In the genomic region with DNA sequence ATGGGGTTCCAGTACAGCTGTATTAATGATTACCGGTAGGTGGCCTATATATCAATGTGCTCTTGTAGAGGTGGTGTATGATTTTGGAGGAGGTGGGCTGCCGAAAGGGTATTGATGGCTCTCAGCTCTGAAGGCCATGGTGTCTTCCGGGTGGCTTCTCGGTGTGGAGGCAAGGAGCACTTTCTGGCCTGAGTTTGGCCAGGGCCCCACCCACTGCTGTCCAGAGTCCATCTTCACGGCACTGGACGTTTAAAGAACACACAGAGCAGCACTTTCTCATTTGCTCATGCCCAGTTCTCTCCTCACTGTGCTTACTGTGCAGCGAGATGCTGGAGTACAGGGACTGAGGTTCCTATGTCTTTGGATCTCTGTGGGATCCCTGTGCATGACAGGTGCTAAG, we compare ENCODE assay signal across 28 cellular contexts. TPM values are rescaled to one million over a fixed set of nuclear protein-coding genes. Genes with fewer than 3 reads are reported as not detected.
"Had no signal": no experiment of that assay in that cellular context is flagged by ENCODE, and none has a peak within 500 bp of the region (broad histone marks: within the 10 kb centered on the region; RNA-seq: fewer than 3 reads in every experiment).

No MANE protein-coding gene starts in this region.

- H3K36me3 ChIP-seq: lower lobe of right lung, ovary, prostate gland had no signal

- DNase-seq: activated CD4-positive, alpha-beta memory T cell treated with anti-CD3 and anti-CD28 coated beads for 36 hours; activated CD4-positive, alpha-beta T cell treated with anti-CD3 and anti-CD28 coated beads, Interleukin-2, amount 10 ng/mL, durations not matched to agents 24 days and 14 days; activated CD4-positive, CD25-positive, alpha-beta regulatory T cell treated with anti-CD3 and anti-CD28 coated beads, Interleukin-2, amount 50 U/mL, for 72 hours; activated CD8-positive, alpha-beta memory T cell treated with anti-CD3 and anti-CD28 coated beads, Interleukin-2, amount 50 U/mL, for 4 hours; activated gamma-delta T cell treated with Interleukin-2 at 50 U/mL for 16 hours; activated naive CD4-positive, alpha-beta T cell treated with anti-CD3 and anti-CD28 coated beads, Interleukin-2, amount 50 U/mL, for 16 hours; activated T-cell treated with anti-CD3 and anti-CD28 coated beads, Interleukin-2, amount 50 U/mL, for 1 hour; amniotic stem cell; caudate nucleus; endodermal cell; heart left ventricle; hypothalamus; immature natural killer cell; lower lobe of right lung; mesendoderm; naive B cell; nephron progenitor cell; ovary; stimulated activated CD4-positive, alpha-beta T cell treated with anti-CD3 and anti-CD28 coated beads, Interleukin-15, amount 100 ng/mL, for 24 hours; stimulated activated CD4-positive, alpha-beta T cell treated with anti-CD3 and anti-CD28 coated beads, Interleukin-2, amount 100 ng/mL, for 24 hours; stimulated activated naive B cell treated with anti-CD40 and anti-IgM and Interleukin-4, amounts not matched to agents 10 μg/mL and 1 μg/mL and 100 μg/mL, for 72 hours; T-helper 2 cell had no signal

- H3K9me3 ChIP-seq: heart left ventricle, lower lobe of right lung, ovary, prostate gland, tibial nerve had no signal

- ATAC-seq: esophagus mucosa; stimulated activated naive B cell treated with anti-CD40 and anti-IgM and Interleukin-4, amounts not matched to agents 10 μg/mL and 1 μg/mL and 100 μg/mL, for 72 hours had no signal

- H3K4me1 ChIP-seq: prostate gland had no signal

- H3K4me3 ChIP-seq: heart left ventricle, lower lobe of right lung, ovary, prostate gland, tibial nerve had no signal

- H3K27ac ChIP-seq: lower lobe of right lung, ovary, prostate gland, tibial nerve had no signal

- H3K27me3 ChIP-seq: heart left ventricle, ovary, tibial nerve had no signal

- FAIRE-seq: astrocyte, kidney had no signal

RNA-seq across cellular contexts. Expression of gene CD38, which starts 59.2 kb away (rescaled TPM):
- total RNA-seq: chondrocyte had no signal
